ENCODE assay signal across 24 cellular contexts in genomic region chr6:166508726-166509125, GRCh38.
"Had no signal": no experiment of that assay in that cellular context is flagged by ENCODE, and none has a peak within 500 bp of the region (broad histone marks: within the 10 kb centered on the region; RNA-seq: fewer than 3 reads in every experiment).

No MANE protein-coding gene starts in this region.

- H3K36me3 ChIP-seq: neural progenitor cell, ovary, transverse colon had no signal

- H3K9ac ChIP-seq: neural progenitor cell, parathyroid adenoma had no signal

- H3K27ac ChIP-seq: neural progenitor cell, neutrophil, ovary, parathyroid adenoma, psoas muscle, right lobe of liver, sigmoid colon, stomach, tibial artery, transverse colon, upper lobe of left lung, vagina had no signal

- H2AFZ ChIP-seq: neural progenitor cell, parathyroid adenoma had no signal

- H3K4me2 ChIP-seq: neural progenitor cell had no signal

- H3K9me3 ChIP-seq: neutrophil, ovary, psoas muscle, right lobe of liver, sigmoid colon, stomach, tibial artery, transverse colon, upper lobe of left lung, vagina had no signal

- DNase-seq: naive B cell; naive thymus-derived CD8-positive, alpha-beta T cell; nephron progenitor cell; nucleus accumbens; psoas muscle; right lobe of liver; sigmoid colon; small intestine; stimulated activated CD4-positive, alpha-beta T cell treated with anti-CD3 and anti-CD28 coated beads, Interleukin-15, amount 100 ng/mL, for 24 hours; stimulated activated CD4-positive, alpha-beta T cell treated with anti-CD3 and anti-CD28 coated beads, Interleukin-2, amount 100 ng/mL, for 24 hours; stimulated activated CD4-positive, alpha-beta T cell treated with anti-CD3 and anti-CD28 coated beads, Interleukin-2, amount 100 ng/mL, for 48 hours; stimulated activated CD4-positive, alpha-beta T cell treated with anti-CD3 and anti-CD28 coated beads, Interleukin-4, amount 100 ng/mL, for 24 hours; stimulated activated naive B cell treated with anti-CD40 and anti-IgM and Interleukin-4, amounts not matched to agents 10 μg/mL and 1 μg/mL and 100 μg/mL, for 72 hours; stimulated activated naive CD4-positive, alpha-beta T cell treated with Interleukin-2 at 50 U/mL for 16 hours; stomach; transverse colon; upper lobe of left lung had no signal

- ATAC-seq: naive thymus-derived CD8-positive, alpha-beta T cell; psoas muscle; right lobe of liver; stimulated activated effector memory CD8-positive, alpha-beta T cell treated with anti-CD3 and anti-CD28 coated beads, Interleukin-12 subunit alpha, Interleukin-12 subunit beta, amount 100 ng/mL, for 72 hours; stimulated activated naive B cell treated with anti-CD40 and anti-IgM and Interleukin-4, amounts not matched to agents 10 μg/mL and 1 μg/mL and 100 μg/mL, for 72 hours had no signal

- H3K27me3 ChIP-seq: neural progenitor cell, neutrophil, ovary, right lobe of liver, sigmoid colon, stomach, tibial artery, transverse colon, upper lobe of left lung, vagina had no signal

- H3K4me3 ChIP-seq: neural progenitor cell, ovary, psoas muscle, right lobe of liver, sigmoid colon, stomach, tibial artery, transverse colon, upper lobe of left lung, vagina had no signal

- H3K4me1 ChIP-seq: neural progenitor cell, parathyroid adenoma, psoas muscle, right lobe of liver, sigmoid colon, stomach, tibial artery, transverse colon, vagina had no signal
